In the genomic region with DNA sequence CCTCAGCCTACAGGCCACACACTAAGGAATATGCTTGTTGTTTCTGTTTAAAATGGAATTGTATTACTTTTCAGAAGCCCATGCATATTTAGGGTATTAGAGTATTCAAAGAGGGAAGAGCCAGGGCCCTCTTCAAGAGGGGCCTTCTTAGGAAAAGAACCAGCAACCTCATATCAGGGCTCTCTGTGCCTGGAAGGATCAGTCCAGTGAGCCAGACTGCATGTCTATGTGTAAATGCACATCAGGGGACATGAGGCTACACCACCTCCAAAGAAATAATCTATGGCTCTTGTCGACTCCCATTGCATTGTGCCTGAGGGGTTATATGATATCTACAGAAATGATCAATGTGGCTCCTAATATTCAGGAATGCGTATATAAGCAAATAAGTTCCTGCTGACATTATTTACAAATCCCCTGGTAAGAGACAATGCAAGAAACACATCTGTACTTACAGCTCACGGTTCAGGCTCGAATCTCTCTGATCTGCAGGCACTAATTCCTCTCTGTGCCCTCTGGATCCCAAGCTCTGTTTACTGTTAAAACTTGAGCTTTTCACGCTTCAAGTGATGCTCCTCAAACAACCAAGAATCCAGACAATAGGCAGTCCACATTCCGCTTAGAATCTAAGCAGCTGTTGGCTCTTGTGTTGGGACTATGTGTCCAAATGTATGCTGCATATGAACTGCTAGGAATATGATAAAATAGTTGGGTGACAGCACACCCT, we compare ENCODE assay signal across 10 cellular contexts.
DNase-seq lines count a peak whose midpoint lies in the region; ATAC-seq and TF ChIP-seq lines count a peak whose summit lies in the region.
"Had no signal": no experiment of that assay in that cellular context is flagged by ENCODE, and none has a peak within 500 bp of the region (broad histone marks: within the 10 kb centered on the region; RNA-seq: fewer than 3 reads in every experiment).

No MANE protein-coding gene starts in this region.

- ATAC-seq in T-cell (replicated peaks in 1 of 4) (no peak), GM21825 (IDR thresholded peaks at IDR 0.05; ENCODE audit: unreplicated experiment) (no peak)

- peaks cover 10% of the 10 kb centered on the region for H3K36me3 Mint-ChIP-seq in activated CD4-positive, alpha-beta T cell treated with anti-CD3 and anti-CD28 coated beads, Interleukin-2, amount 10 ng/mL, durations not matched to agents 7 days and 5 days (ENCODE audit: low read depth)
- H3K36me3 Mint-ChIP-seq in T-cell, result no peaks in the 10 kb centered on the region

- H3K4me1 Mint-ChIP-seq in activated CD4-positive, alpha-beta T cell treated with anti-CD3 and anti-CD28 coated beads, Interleukin-2, amount 10 ng/mL, durations not matched to agents 7 days and 5 days, result peaks cover 55% of the 10 kb centered on the region
- peaks cover 42 to 51% (median 43%) of the 10 kb centered on the region in 3 donors for H3K4me1 Mint-ChIP-seq in T-cell

- TF ChIP-seq CTCF in fibroblast of villous mesenchyme (IDR thresholded peaks at IDR 0.05; ENCODE audit: insufficient read depth, low read depth, low read length), result no peak

- H3K27ac Mint-ChIP-seq in activated CD4-positive, alpha-beta T cell treated with anti-CD3 and anti-CD28 coated beads, Interleukin-2, amount 10 ng/mL, durations not matched to agents 7 days and 5 days, result peak overlapping the region; percentile 100
- H3K27ac Mint-ChIP-seq in T-cell, result peak overlapping the region; percentile 95 to 97

- H3K4me1 ChIP-seq in subcutaneous abdominal adipose tissue (ENCODE audit: control insufficient read depth in 5 of 5, insufficient read depth in 5 of 5, low read length in 5 of 5), result peaks cover 2 to 42% (median 22%) of the 10 kb centered on the region in 5 donors

- no peaks in the 10 kb centered on the region for H3K9me3 ChIP-seq in subcutaneous abdominal adipose tissue (ENCODE audit: control insufficient read depth in 5 of 5, low read length in 5 of 5)
- H3K9me3 ChIP-seq: body of pancreas had no signal

- H3K4me3 Mint-ChIP-seq in activated CD4-positive, alpha-beta T cell treated with anti-CD3 and anti-CD28 coated beads, Interleukin-2, amount 10 ng/mL, durations not matched to agents 7 days and 5 days, result peak overlapping the region; percentile 54
- H3K4me3 Mint-ChIP-seq in T-cell, result peak overlapping the region; percentile 46 to 59 (median 58)

- H3K9me3 Mint-ChIP-seq in activated CD4-positive, alpha-beta T cell treated with anti-CD3 and anti-CD28 coated beads, Interleukin-2, amount 10 ng/mL, durations not matched to agents 7 days and 5 days, result peaks cover 7% of the 10 kb centered on the region
- no peaks in the 10 kb centered on the region for H3K9me3 Mint-ChIP-seq in T-cell

- POLR2A ChIA-PET in activated CD4-positive, alpha-beta T cell treated with anti-CD3 and anti-CD28 coated beads, Interleukin-2, amount 10 ng/mL, durations not matched to agents 7 days and 5 days (lab: Charles Lee), result no interaction called here
- POLR2A ChIA-PET in T-cell (lab: Charles Lee), result interaction anchor here in 1 of 2 donors (0.7 kb wide), 1 partner anchor 305 kb away, joined by 8 read pairs; no protein-coding TSS in a partner anchor

- no peaks in the 10 kb centered on the region for H3K36me3 ChIP-seq in subcutaneous abdominal adipose tissue (ENCODE audit: control insufficient read depth in 5 of 5, insufficient read depth in 5 of 5, low read length in 5 of 5)

- H3K9ac ChIP-seq in subcutaneous abdominal adipose tissue (ENCODE audit: low read length in 5 of 5), result no peak overlapping the region

- CTCF ChIA-PET in activated CD4-positive, alpha-beta T cell treated with anti-CD3 and anti-CD28 coated beads, Interleukin-2, amount 10 ng/mL, durations not matched to agents 7 days and 5 days (lab: Charles Lee), result interaction anchor here (1.0 to 2.1 kb wide), 4 partner anchors 13 to 154 kb away, joined by 3 to 7 read pairs (median 4); no protein-coding TSS in a partner anchor
- CTCF ChIA-PET in T-cell (lab: Charles Lee), result interaction anchor here (0.6 to 0.8 kb wide), 4 partner anchors 8 to 29 kb away, joined by 3 to 4 read pairs (median 4); no protein-coding TSS in a partner anchor

- DNase-seq in activated CD4-positive, alpha-beta T cell treated with anti-CD3 and anti-CD28 coated beads, Interleukin-2, amount 10 ng/mL, durations not matched to agents 7 days and 5 days, result no peak
- no peak for DNase-seq in activated CD4-positive, alpha-beta T cell treated with anti-CD3 and anti-CD28 coated beads for 4 hours
- DNase-seq in T-cell (no peak), fibroblast of villous mesenchyme (ENCODE audit: low read depth) (peak; percentile 24), DMS 273 (lab: John Stamatoyannopoulos, UW; ENCODE audit: unreplicated experiment) (no peak), NOMO-1 (lab: John Stamatoyannopoulos, UW; ENCODE audit: unreplicated experiment in 2 of 2) (no peak)
- DNase-seq: body of pancreas, NCI-H1930 had no signal

- H3K27me3 Mint-ChIP-seq in activated CD4-positive, alpha-beta T cell treated with anti-CD3 and anti-CD28 coated beads, Interleukin-2, amount 10 ng/mL, durations not matched to agents 7 days and 5 days, result no peaks in the 10 kb centered on the region
- no peaks in the 10 kb centered on the region for H3K27me3 Mint-ChIP-seq in T-cell

- H3K4me3 ChIP-seq in fibroblast of villous mesenchyme (ENCODE audit: low read depth, low read length), result no peak overlapping the region
- H3K4me3 ChIP-seq in subcutaneous abdominal adipose tissue (ENCODE audit: low read depth in 1 of 5, low read length in 5 of 5), result no peak overlapping the region
- H3K4me3 ChIP-seq: body of pancreas had no signal

- peak overlapping the region; percentile 28 for H3K27ac ChIP-seq in subcutaneous abdominal adipose tissue (ENCODE audit: low read depth, low read length)

- no peaks in the 10 kb centered on the region for H3K27me3 ChIP-seq in subcutaneous abdominal adipose tissue (ENCODE audit: control insufficient read depth in 5 of 5, insufficient read depth in 4 of 5, low read length in 5 of 5)
- H3K27me3 ChIP-seq: body of pancreas had no signal
